1 cellular context compared by ENCODE assay signal in genomic region chr22:31230871-31231621, GRCh38.
A peak's percentile ranks its signal among the peaks of the same experiment; 100 is the strongest.
TF ChIP-seq lines count a peak whose summit lies in the region.

No MANE protein-coding gene starts in this region.

TF ChIP-seq in GM12878, 131 proteins besides CTCF, POLR2A, EP300 and RAD21 (continued from another document):
- TF ChIP-seq E2F4 (IDR thresholded peaks at IDR 0.05; ENCODE audit: low read depth, low read length) (no peak), JUNB (IDR thresholded peaks at IDR 0.05) (no peak), STAT3 (IDR thresholded peaks at IDR 0.05; ENCODE audit: low read depth, low read length) (no peak), SMC3 (IDR thresholded peaks at IDR 0.05; ENCODE audit: borderline replicate concordance, low read length) (peak; percentile 87), CREB1 (IDR thresholded peaks at IDR 0.05; ENCODE audit: low read depth) (no peak), YY1 (IDR thresholded peaks at IDR 0.05; ENCODE audit: low read depth, low read length) (0 out of 2 replicates have a peak, but pooled peaks have one; percentile 21), PAX8 (IDR thresholded peaks at IDR 0.05) (no peak), NR2F1 (conservative IDR thresholded peaks at IDR 0.05) (no peak), ZNF274 (IDR thresholded peaks at IDR 0.05; ENCODE audit: insufficient read depth, insufficient read length) (no peak), CBX5 (IDR thresholded peaks at IDR 0.05; ENCODE audit: low read depth) (no peak), ATF3 (IDR thresholded peaks at IDR 0.05; ENCODE audit: borderline replicate concordance, extremely low read depth, low read depth, low read length) (no peak), NFYA (IDR thresholded peaks at IDR 0.05; ENCODE audit: borderline replicate concordance, low read depth, low read length) (no peak), CBFB (IDR thresholded peaks at IDR 0.05; ENCODE audit: low read depth) (no peak), TCF12 (IDR thresholded peaks at IDR 0.05; ENCODE audit: low read depth, low read length) (no peak), GATAD2B (conservative IDR thresholded peaks at IDR 0.05; ENCODE audit: low read depth) (no peak), ZNF592 (IDR thresholded peaks at IDR 0.05) (no peak; the same call in 1 of the 2 replicates), NKRF (conservative IDR thresholded peaks at IDR 0.05) (no peak), SRF (IDR thresholded peaks at IDR 0.05; ENCODE audit: low read depth in 2 of 2, low read length in 2 of 2) (no peak), CUX1 (IDR thresholded peaks at IDR 0.05; ENCODE audit: insufficient replicate concordance, low read depth, low read length) (no peak), ATF7 (IDR thresholded peaks at IDR 0.05; ENCODE audit: low read depth) (no peak), ESRRA (IDR thresholded peaks at IDR 0.05; ENCODE audit: low read length) (no peak), PML (IDR thresholded peaks at IDR 0.05; ENCODE audit: low read length) (no peak)
